1 cellular context compared by ENCODE assay signal in the genomic region with DNA sequence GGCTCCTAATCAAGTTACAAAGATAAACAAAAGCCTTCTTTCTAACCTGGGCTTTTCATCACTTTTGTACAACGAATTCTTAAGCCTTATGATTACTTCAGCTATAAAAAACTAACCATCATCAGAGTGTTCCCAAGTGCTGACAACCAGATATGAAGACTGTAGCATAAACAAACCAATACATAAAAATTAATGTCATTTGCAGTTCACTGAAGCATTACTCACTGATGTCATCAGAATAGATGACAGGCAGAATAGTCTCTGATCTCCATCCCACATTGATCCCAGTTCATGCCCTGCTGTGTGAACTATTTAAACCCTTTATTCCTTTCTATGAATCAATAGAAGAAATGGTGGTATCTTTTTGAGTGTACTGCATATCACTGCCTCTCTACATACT.
A peak's percentile ranks its signal among the peaks of the same experiment; 100 is the strongest.
TF ChIP-seq lines count a peak whose summit lies in the region.

No MANE protein-coding gene starts in this region.

TF ChIP-seq in HEK293, 187 proteins besides CTCF, POLR2A, EP300 and RAD21 (continued from another document and continues in another):
- TF ChIP-seq ZNF214 (tag by site-specific recombination; IDR thresholded peaks at IDR 0.05; ENCODE audit: borderline replicate concordance) (no peak), ZFHX2 (tag by site-specific recombination; conservative IDR thresholded peaks at IDR 0.05) (no peak), ZBTB44 (tag by site-specific recombination; IDR thresholded peaks at IDR 0.05) (peak; percentile 76), ZNF621 (tag by site-specific recombination; IDR thresholded peaks at IDR 0.05) (no peak), ZNF16 (tag by site-specific recombination; IDR thresholded peaks at IDR 0.05; ENCODE audit: low read depth) (no peak), ZNF791 (tag by site-specific recombination; IDR thresholded peaks at IDR 0.05) (no peak), ZNF677 (tag by site-specific recombination; IDR thresholded peaks at IDR 0.05) (no peak), ZNF76 (tag by site-specific recombination; IDR thresholded peaks at IDR 0.05; ENCODE audit: borderline replicate concordance, low read depth) (no peak), ZNF23 (tag by site-specific recombination; IDR thresholded peaks at IDR 0.05; ENCODE audit: borderline replicate concordance) (no peak), MEIS1 (CRISPR knock-in tag; IDR thresholded peaks at IDR 0.05; ENCODE audit: borderline replicate concordance) (no peak), PATZ1 (tag by site-specific recombination; IDR thresholded peaks at IDR 0.05) (peak; percentile 17; the same call in 1 of the 2 replicates), TCF7L2 (IDR thresholded peaks at IDR 0.05; ENCODE audit: borderline replicate concordance, low read depth, low read length) (peak; percentile 84), ZNF521 (tag by site-specific recombination; IDR thresholded peaks at IDR 0.05) (no peak), ZNF837 (tag by site-specific recombination; IDR thresholded peaks at IDR 0.05) (no peak), ZBTB7A (tag by site-specific recombination; IDR thresholded peaks at IDR 0.05; ENCODE audit: low read depth) (no peak), ZNF146 (tag by site-specific recombination; IDR thresholded peaks at IDR 0.05) (0 out of 2 replicates have a peak, but pooled peaks have one; percentile 6), ZBTB1 (tag by site-specific recombination; IDR thresholded peaks at IDR 0.05) (no peak), KLF1 (tag by site-specific recombination; IDR thresholded peaks at IDR 0.05) (no peak), ZNF394 (tag by site-specific recombination; IDR thresholded peaks at IDR 0.05; ENCODE audit: borderline replicate concordance) (peak; percentile 57; the same call in 1 of the 2 replicates), ZSCAN16 (tag by site-specific recombination; IDR thresholded peaks at IDR 0.05) (no peak), REPIN1 (tag by site-specific recombination; IDR thresholded peaks at IDR 0.05; ENCODE audit: low read depth) (no peak), PRDM1 (tag by site-specific recombination; IDR thresholded peaks at IDR 0.05) (no peak), ZNF600 (tag by site-specific recombination; IDR thresholded peaks at IDR 0.05) (no peak), ZNF114 (tag by site-specific recombination; IDR thresholded peaks at IDR 0.05) (no peak), IKZF3 (tag by site-specific recombination; IDR thresholded peaks at IDR 0.05) (peak; percentile 97), ZNF416 (tag by site-specific recombination; IDR thresholded peaks at IDR 0.05) (no peak), ZBTB49 (tag by site-specific recombination; IDR thresholded peaks at IDR 0.05; ENCODE audit: low read depth) (no peak), ZNF561 (tag by site-specific recombination; IDR thresholded peaks at IDR 0.05; ENCODE audit: borderline replicate concordance) (no peak), ZNF366 (tag by site-specific recombination; conservative IDR thresholded peaks at IDR 0.05) (peak; percentile 42; the same call in 1 of the 2 replicates), ZNF639 (tag by site-specific recombination; IDR thresholded peaks at IDR 0.05) (0 out of 2 replicates have a peak, but pooled peaks have one; percentile 55), ZNF555 (tag by site-specific recombination; conservative IDR thresholded peaks at IDR 0.05) (no peak), ZNF37A (tag by site-specific recombination; IDR thresholded peaks at IDR 0.05) (no peak), ZNF398 (tag by site-specific recombination; IDR thresholded peaks at IDR 0.05) (no peak), KLF10 (tag by site-specific recombination; IDR thresholded peaks at IDR 0.05) (peak; percentile 74), ZNF548 (tag by site-specific recombination; IDR thresholded peaks at IDR 0.05) (no peak), KLF7 (tag by site-specific recombination; IDR thresholded peaks at IDR 0.05; ENCODE audit: borderline replicate concordance) (0 out of 2 replicates have a peak, but pooled peaks have one; percentile 19), ZNF48 (tag by site-specific recombination; IDR thresholded peaks at IDR 0.05) (no peak), ZNF776 (tag by site-specific recombination; IDR thresholded peaks at IDR 0.05; ENCODE audit: borderline replicate concordance) (no peak), ZNF530 (tag by site-specific recombination; IDR thresholded peaks at IDR 0.05; ENCODE audit: low read depth) (no peak), ZNF664 (tag by site-specific recombination; IDR thresholded peaks at IDR 0.05) (no peak), ZNF514 (tag by site-specific recombination; IDR thresholded peaks at IDR 0.05) (no peak), ZNF580 (tag by site-specific recombination; IDR thresholded peaks at IDR 0.05) (peak; percentile 30; the same call in 1 of the 2 replicates)
- TF ChIP-seq, protein P1, sequence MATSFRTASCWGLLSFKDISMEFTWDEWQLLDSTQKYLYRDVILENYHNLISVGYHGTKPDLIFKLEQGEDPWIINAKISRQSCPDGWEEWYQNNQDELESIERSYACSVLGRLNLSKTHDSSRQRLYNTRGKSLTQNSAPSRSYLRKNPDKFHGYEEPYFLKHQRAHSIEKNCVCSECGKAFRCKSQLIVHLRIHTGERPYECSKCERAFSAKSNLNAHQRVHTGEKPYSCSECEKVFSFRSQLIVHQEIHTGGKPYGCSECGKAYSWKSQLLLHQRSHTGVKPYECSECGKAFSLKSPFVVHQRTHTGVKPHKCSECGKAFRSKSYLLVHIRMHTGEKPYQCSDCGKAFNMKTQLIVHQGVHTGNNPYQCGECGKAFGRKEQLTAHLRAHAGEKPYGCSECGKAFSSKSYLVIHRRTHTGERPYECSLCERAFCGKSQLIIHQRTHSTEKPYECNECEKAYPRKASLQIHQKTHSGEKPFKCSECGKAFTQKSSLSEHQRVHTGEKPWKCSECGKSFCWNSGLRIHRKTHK (tag by site-specific recombination; IDR thresholded peaks at IDR 0.05) = no peak
- TF ChIP-seq, protein P2, sequence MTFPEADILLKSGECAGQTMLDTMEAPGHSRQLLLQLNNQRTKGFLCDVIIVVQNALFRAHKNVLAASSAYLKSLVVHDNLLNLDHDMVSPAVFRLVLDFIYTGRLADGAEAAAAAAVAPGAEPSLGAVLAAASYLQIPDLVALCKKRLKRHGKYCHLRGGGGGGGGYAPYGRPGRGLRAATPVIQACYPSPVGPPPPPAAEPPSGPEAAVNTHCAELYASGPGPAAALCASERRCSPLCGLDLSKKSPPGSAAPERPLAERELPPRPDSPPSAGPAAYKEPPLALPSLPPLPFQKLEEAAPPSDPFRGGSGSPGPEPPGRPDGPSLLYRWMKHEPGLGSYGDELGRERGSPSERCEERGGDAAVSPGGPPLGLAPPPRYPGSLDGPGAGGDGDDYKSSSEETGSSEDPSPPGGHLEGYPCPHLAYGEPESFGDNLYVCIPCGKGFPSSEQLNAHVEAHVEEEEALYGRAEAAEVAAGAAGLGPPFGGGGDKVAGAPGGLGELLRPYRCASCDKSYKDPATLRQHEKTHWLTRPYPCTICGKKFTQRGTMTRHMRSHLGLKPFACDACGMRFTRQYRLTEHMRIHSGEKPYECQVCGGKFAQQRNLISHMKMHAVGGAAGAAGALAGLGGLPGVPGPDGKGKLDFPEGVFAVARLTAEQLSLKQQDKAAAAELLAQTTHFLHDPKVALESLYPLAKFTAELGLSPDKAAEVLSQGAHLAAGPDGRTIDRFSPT (tag by site-specific recombination; IDR thresholded peaks at IDR 0.05) = 0 out of 2 replicates have a peak, but pooled peaks have one; percentile 61
- TF ChIP-seq, protein P3, sequence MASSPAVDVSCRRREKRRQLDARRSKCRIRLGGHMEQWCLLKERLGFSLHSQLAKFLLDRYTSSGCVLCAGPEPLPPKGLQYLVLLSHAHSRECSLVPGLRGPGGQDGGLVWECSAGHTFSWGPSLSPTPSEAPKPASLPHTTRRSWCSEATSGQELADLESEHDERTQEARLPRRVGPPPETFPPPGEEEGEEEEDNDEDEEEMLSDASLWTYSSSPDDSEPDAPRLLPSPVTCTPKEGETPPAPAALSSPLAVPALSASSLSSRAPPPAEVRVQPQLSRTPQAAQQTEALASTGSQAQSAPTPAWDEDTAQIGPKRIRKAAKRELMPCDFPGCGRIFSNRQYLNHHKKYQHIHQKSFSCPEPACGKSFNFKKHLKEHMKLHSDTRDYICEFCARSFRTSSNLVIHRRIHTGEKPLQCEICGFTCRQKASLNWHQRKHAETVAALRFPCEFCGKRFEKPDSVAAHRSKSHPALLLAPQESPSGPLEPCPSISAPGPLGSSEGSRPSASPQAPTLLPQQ (tag by site-specific recombination; IDR thresholded peaks at IDR 0.05) = peak; percentile 57; the same call in 1 of the 2 replicates
